8 cellular contexts compared by ENCODE assay signal in genomic region chr3:66038384-66038725, GRCh38. TPM values are rescaled to one million over a fixed set of nuclear protein-coding genes. Genes with fewer than 3 reads are reported as not detected.
DNase-seq lines count a peak whose midpoint lies in the region; ATAC-seq and TF ChIP-seq lines count a peak whose summit lies in the region.

No MANE protein-coding gene starts in this region.

- H3K9me3 ChIP-seq in thymus (ENCODE audit: control insufficient read depth): no peaks in the 10 kb centered on the region

- ATAC-seq in HG03159 (IDR thresholded peaks at IDR 0.05; ENCODE audit: unreplicated experiment): peak; percentile 24

- under 1% methylated on average over 25 of the region's 25 CpGs for WGBS in thymus

- DNase-seq in NOMO-1 treated with DMSO at 0.1 percent for 48 hours (lab: John Stamatoyannopoulos, UW; ENCODE audit: unreplicated experiment): peak; percentile 25
- no peak for DNase-seq in NOMO-1 treated with dmso at 0.1 percent for 144 hours (lab: John Stamatoyannopoulos, UW; ENCODE audit: unreplicated experiment)
- DNase-seq in kidney epithelial cell (ENCODE audit: low read depth): no peak
- no peak for DNase-seq in NCI-H2171 (lab: John Stamatoyannopoulos, UW)
- no peak for DNase-seq in NCI-H1105 (lab: John Stamatoyannopoulos, UW)

- no peak for TF ChIP-seq CTCF in kidney epithelial cell (IDR thresholded peaks at IDR 0.05; ENCODE audit: insufficient read depth, low read length, poor library complexity, severe bottlenecking)

- no peaks in the 10 kb centered on the region for H3K36me3 ChIP-seq in kidney epithelial cell (ENCODE audit: control insufficient read depth, insufficient read depth, low read length)
- no peaks in the 10 kb centered on the region for H3K36me3 ChIP-seq in thymus (ENCODE audit: control insufficient read depth, insufficient read depth)

- H3K27ac ChIP-seq in angular gyrus (ENCODE audit: low read depth, low read length) (peak overlapping the region; percentile 77), thymus (ENCODE audit: low read depth) (no peak overlapping the region)

- H3K4me1 ChIP-seq in thymus (ENCODE audit: control insufficient read depth, insufficient read depth, low read length): peaks cover 6% of the 10 kb centered on the region

- H3K4me3 ChIP-seq in kidney epithelial cell (ENCODE audit: low read depth, low read length) (peak overlapping the region; percentile 71), thymus (ENCODE audit: low read length) (peak overlapping the region; percentile 38)

- no peaks in the 10 kb centered on the region for H3K27me3 ChIP-seq in kidney epithelial cell (ENCODE audit: control insufficient read depth, insufficient read depth, low read length)
- H3K27me3 ChIP-seq in thymus (ENCODE audit: control insufficient read depth, insufficient read depth): peaks cover 49% of the 10 kb centered on the region

RNA-seq across cellular contexts. Expression of gene MAGI1, which starts 0.4 kb away (rescaled TPM):
- total RNA-seq in kidney epithelial cell: 15.4 and 15.8 TPM in 2 replicates
- polyA plus RNA-seq in thymus: 6.1 TPM
